ENCODE assay signal across 28 cellular contexts in the genomic region with DNA sequence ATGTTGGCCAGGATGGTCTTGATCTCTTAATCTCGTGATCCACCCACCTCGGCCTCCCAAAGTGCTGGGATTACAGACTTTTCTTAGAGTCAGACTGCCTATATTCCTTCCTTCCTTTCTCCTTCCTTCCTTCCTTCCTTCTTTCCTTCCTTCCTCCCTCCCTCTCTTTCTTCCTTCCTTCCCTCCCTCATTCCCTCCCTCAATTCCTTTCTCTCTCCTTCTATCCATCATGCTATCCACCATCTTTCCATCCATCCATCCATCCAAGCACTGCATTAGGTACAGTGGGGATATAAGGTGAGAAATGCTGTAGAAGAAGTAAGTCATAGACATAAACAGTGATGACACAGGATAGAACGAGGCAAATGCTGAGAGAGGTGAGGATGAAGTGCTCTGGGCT. TPM values are rescaled to one million over a fixed set of nuclear protein-coding genes. Genes with fewer than 3 reads are reported as not detected.
"Had no signal": no experiment of that assay in that cellular context is flagged by ENCODE, and none has a peak within 500 bp of the region (broad histone marks: within the 10 kb centered on the region; RNA-seq: fewer than 3 reads in every experiment).

No MANE protein-coding gene starts in this region.

- H2AFZ ChIP-seq: hepatocyte had no signal

- H3K9me3 Mint-ChIP-seq: activated CD4-positive, alpha-beta memory T cell treated with anti-CD3 and anti-CD28 coated beads, Interleukin-2, amount 10 ng/mL, durations not matched to agents 7 days and 5 days; activated CD4-positive, alpha-beta T cell treated with anti-CD3 and anti-CD28 coated beads, Interleukin-2, amount 10 ng/mL, durations not matched to agents 7 days and 5 days; activated naive CD4-positive, alpha-beta T cell treated with anti-CD3 and anti-CD28 coated beads, Interleukin-2, amount 10 ng/mL, durations not matched to agents 7 days and 5 days; activated naive CD8-positive, alpha-beta T cell treated with anti-CD3 and anti-CD28 coated beads, Interleukin-2, amount 10 ng/mL, durations not matched to agents 7 days and 5 days; activated T-cell treated with anti-CD3 and anti-CD28 coated beads, Interleukin-2, amount 50 U/mL, for 24 hours; endodermal cell; mesothelial cell of epicardium; naive B cell; stimulated activated naive B cell treated with anti-CD40 and anti-IgM and Interleukin-4, amounts not matched to agents 10 μg/mL and 1 μg/mL and 100 μg/mL, for 72 hours; T-helper 1 cell treated with Interleukin-12 subunit alpha and Interleukin-12 subunit beta and Interleukin-4 antibody, amounts not matched to agents 30 μg/mL and 1 μg/mL, for 36 hours had no signal

- H3K4me3 Mint-ChIP-seq: activated CD4-positive, alpha-beta memory T cell treated with anti-CD3 and anti-CD28 coated beads, Interleukin-2, amount 10 ng/mL, durations not matched to agents 7 days and 5 days; activated CD4-positive, alpha-beta T cell treated with anti-CD3 and anti-CD28 coated beads, Interleukin-2, amount 10 ng/mL, durations not matched to agents 7 days and 5 days; activated naive CD4-positive, alpha-beta T cell treated with anti-CD3 and anti-CD28 coated beads, Interleukin-2, amount 10 ng/mL, durations not matched to agents 7 days and 5 days; activated naive CD8-positive, alpha-beta T cell treated with anti-CD3 and anti-CD28 coated beads, Interleukin-2, amount 10 ng/mL, durations not matched to agents 7 days and 5 days; activated T-cell treated with anti-CD3 and anti-CD28 coated beads, Interleukin-2, amount 50 U/mL, for 24 hours; endodermal cell; mesothelial cell of epicardium; naive B cell; stimulated activated naive B cell treated with anti-CD40 and anti-IgM and Interleukin-4, amounts not matched to agents 10 μg/mL and 1 μg/mL and 100 μg/mL, for 72 hours; T-helper 1 cell treated with Interleukin-12 subunit alpha and Interleukin-12 subunit beta and Interleukin-4 antibody, amounts not matched to agents 30 μg/mL and 1 μg/mL, for 36 hours had no signal

- H3K4me3 ChIP-seq: gastrocnemius medialis, hepatocyte, ovary, prostate gland, sigmoid colon, stomach, tibial nerve had no signal

- H3K36me3 Mint-ChIP-seq: activated naive CD4-positive, alpha-beta T cell treated with anti-CD3 and anti-CD28 coated beads, Interleukin-2, amount 10 ng/mL, durations not matched to agents 7 days and 5 days; activated naive CD8-positive, alpha-beta T cell treated with anti-CD3 and anti-CD28 coated beads, Interleukin-2, amount 10 ng/mL, durations not matched to agents 7 days and 5 days; mesothelial cell of epicardium; stimulated activated naive B cell treated with anti-CD40 and anti-IgM and Interleukin-4, amounts not matched to agents 10 μg/mL and 1 μg/mL and 100 μg/mL, for 72 hours had no signal

- ATAC-seq: stimulated activated naive B cell treated with anti-CD40 and anti-IgM and Interleukin-4, amounts not matched to agents 10 μg/mL and 1 μg/mL and 100 μg/mL, for 72 hours had no signal

- H3K79me2 ChIP-seq: hepatocyte had no signal

- H3K27ac Mint-ChIP-seq: activated CD4-positive, alpha-beta memory T cell treated with anti-CD3 and anti-CD28 coated beads, Interleukin-2, amount 10 ng/mL, durations not matched to agents 7 days and 5 days; activated CD4-positive, alpha-beta T cell treated with anti-CD3 and anti-CD28 coated beads, Interleukin-2, amount 10 ng/mL, durations not matched to agents 7 days and 5 days; activated naive CD4-positive, alpha-beta T cell treated with anti-CD3 and anti-CD28 coated beads, Interleukin-2, amount 10 ng/mL, durations not matched to agents 7 days and 5 days; activated naive CD8-positive, alpha-beta T cell treated with anti-CD3 and anti-CD28 coated beads, Interleukin-2, amount 10 ng/mL, durations not matched to agents 7 days and 5 days; activated T-cell treated with anti-CD3 and anti-CD28 coated beads, Interleukin-2, amount 50 U/mL, for 24 hours; endodermal cell; naive B cell; stimulated activated naive B cell treated with anti-CD40 and anti-IgM and Interleukin-4, amounts not matched to agents 10 μg/mL and 1 μg/mL and 100 μg/mL, for 72 hours; T-helper 1 cell treated with Interleukin-12 subunit alpha and Interleukin-12 subunit beta and Interleukin-4 antibody, amounts not matched to agents 30 μg/mL and 1 μg/mL, for 36 hours had no signal

- H3K9me3 ChIP-seq: gastrocnemius medialis, ovary, prostate gland, sigmoid colon, stomach, tibial nerve had no signal

- H3K36me3 ChIP-seq: gastrocnemius medialis, ovary, prostate gland, sigmoid colon, stomach, tibial nerve had no signal

- H3K27me3 ChIP-seq: gastrocnemius medialis, hepatocyte, ovary, sigmoid colon, stomach, tibial nerve had no signal

- DNase-seq: activated CD4-positive, alpha-beta memory T cell treated with anti-CD3 and anti-CD28 coated beads, Interleukin-2, amount 10 ng/mL, durations not matched to agents 7 days and 5 days; activated CD4-positive, alpha-beta T cell treated with anti-CD3 and anti-CD28 coated beads for 1 hour; activated CD4-positive, alpha-beta T cell treated with anti-CD3 and anti-CD28 coated beads, Interleukin-2, amount 10 ng/mL, durations not matched to agents 7 days and 5 days; activated CD8-positive, alpha-beta memory T cell treated with anti-CD3 and anti-CD28 coated beads, Interleukin-2, amount 50 U/mL, for 48 hours; activated gamma-delta T cell; activated naive CD4-positive, alpha-beta T cell treated with anti-CD3 and anti-CD28 coated beads, Interleukin-2, amount 10 ng/mL, durations not matched to agents 7 days and 5 days; activated naive CD8-positive, alpha-beta T cell treated with anti-CD3 and anti-CD28 coated beads, Interleukin-2, amount 10 ng/mL, durations not matched to agents 7 days and 5 days; activated T-cell treated with anti-CD3 and anti-CD28 coated beads, Interleukin-2, amount 50 U/mL, for 24 hours; central memory CD4-positive, alpha-beta T cell; endodermal cell; gastrocnemius medialis; islet precursor cell; left cardiac atrium; naive B cell; ovary; sigmoid colon; small intestine; stimulated activated CD4-positive, alpha-beta T cell treated with anti-CD3 and anti-CD28 coated beads, Interleukin-1b, Interleukin-23, amount 100 ng/mL, for 48 hours; stimulated activated CD4-positive, alpha-beta T cell treated with anti-CD3 and anti-CD28 coated beads, Interleukin-4, amount 100 ng/mL, for 4 hours; stimulated activated CD8-positive, alpha-beta memory T cell treated with anti-CD3 and anti-CD28 coated beads, Interleukin-4, amount 100 ng/mL, for 48 hours; stimulated activated naive B cell treated with anti-CD40 and anti-IgM and Interleukin-4, amounts not matched to agents 10 μg/mL and 1 μg/mL and 100 μg/mL, for 72 hours; stomach; SW 1271 had no signal

- H3K4me1 ChIP-seq: gastrocnemius medialis, prostate gland, tibial nerve had no signal

- H3K4me2 ChIP-seq: hepatocyte had no signal

- H3K27ac ChIP-seq: gastrocnemius medialis, hepatocyte, ovary, prostate gland, tibial nerve had no signal

RNA-seq across cellular contexts. Expression of a gene that starts 13.2 kb away (rescaled TPM):
- total RNA-seq: activated CD4-positive, alpha-beta memory T cell treated with anti-CD3 and anti-CD28 coated beads, Interleukin-2, amount 10 ng/mL, durations not matched to agents 7 days and 5 days; activated naive CD8-positive, alpha-beta T cell treated with anti-CD3 and anti-CD28 coated beads, Interleukin-2, amount 10 ng/mL, durations not matched to agents 7 days and 5 days had no signal
